15 cellular contexts compared by ENCODE assay signal in genomic region chr10:88092265-88092664, GRCh38.
A peak's percentile ranks its signal among the peaks of the same experiment; 100 is the strongest.
DNase-seq lines count a peak whose midpoint lies in the region; ATAC-seq, FAIRE-seq and TF ChIP-seq lines count a peak whose summit lies in the region.
"Had no signal": no experiment of that assay in that cellular context is flagged by ENCODE, and none has a peak within 500 bp of the region (broad histone marks: within the 10 kb centered on the region; RNA-seq: fewer than 3 reads in every experiment).

No MANE protein-coding gene starts in this region.

- peaks cover 42% of the 10 kb centered on the region for H3K4me1 ChIP-seq in CD8-positive, alpha-beta memory T cell (ENCODE audit: insufficient read depth, low read length)
- peaks cover 31% of the 10 kb centered on the region for H3K4me1 ChIP-seq in GM12878 (ENCODE audit: control insufficient read depth, insufficient read depth, low read length)
- H3K4me1 ChIP-seq: SJSA1 had no signal

- RAD21 ChIA-PET in GM12878 (lab: Charles Lee; ENCODE audit: unreplicated experiment): interaction anchor here (1.1 to 5.3 kb wide), 23 partner anchors 9 to 300 kb away, joined by 3 to 89 read pairs (median 9); partner anchors contain the start of genes KLLN and PTEN

- POLR2A ChIA-PET in CD8-positive, alpha-beta memory T cell (lab: Charles Lee): interaction anchor here (0.9 to 1.7 kb wide), 2 partner anchors 230 to 294 kb away, joined by 4 to 13 read pairs; partner anchors contain the start of gene KLLN
- POLR2A ChIA-PET in GM12878 (lab: Charles Lee): interaction anchor here (1.0 to 2.1 kb wide), 8 partner anchors 10 to 231 kb away, joined by 3 to 12 read pairs (median 6); no protein-coding TSS in a partner anchor

- H3K9ac ChIP-seq in GM12878 (ENCODE audit: control insufficient read depth, insufficient read depth, low read length): peak overlapping the region; percentile 30; the same call in 1 of the 2 replicates

- ATAC-seq in GM12878: no peak
- ATAC-seq in natural killer cell treated with Interleukin-12 subunit alpha and Interleukin-12 subunit beta and Interleukin-15 and Interleukin-18, amount 100 ng/mL, for 72 hours: no peak

- in situ Hi-C loops in GM12878 (cut with MboI): no loop called here

- no peaks in the 10 kb centered on the region for H3K27me3 Mint-ChIP-seq in CD8-positive, alpha-beta memory T cell
- peaks cover 8 to 15% of the 10 kb centered on the region in 2 donors for H3K27me3 Mint-ChIP-seq in natural killer cell treated with Interleukin-12 subunit alpha and Interleukin-12 subunit beta and Interleukin-15 and Interleukin-18, amount 100 ng/mL, for 72 hours

- TF ChIP-seq CTCF in GM12878 (IDR thresholded peaks at IDR 0.05 in 2 of 3, conservative IDR thresholded peaks at IDR 0.05 in 1 of 3; ENCODE audit: control insufficient read depth in 2 of 3, extremely low read depth in 1 of 3, insufficient read depth in 1 of 3, low read depth in 3 of 3, low read length in 3 of 3): no peak

- no peaks in the 10 kb centered on the region for H3K9me3 Mint-ChIP-seq in CD8-positive, alpha-beta memory T cell
- H3K9me3 Mint-ChIP-seq in natural killer cell treated with Interleukin-12 subunit alpha and Interleukin-12 subunit beta and Interleukin-15 and Interleukin-18, amount 100 ng/mL, for 72 hours: peaks cover 7% of the 10 kb centered on the region
- H3K9me3 Mint-ChIP-seq: activated T-cell treated with anti-CD3 and anti-CD28 coated beads, Interleukin-2, amount 50 U/mL, for 24 hours; nephron progenitor cell had no signal

- H3K9me3 ChIP-seq in CD8-positive, alpha-beta memory T cell (ENCODE audit: low read length): no peaks in the 10 kb centered on the region
- no peaks in the 10 kb centered on the region for H3K9me3 ChIP-seq in KOPT-K1 (ENCODE audit: insufficient read depth, low read length, poor library complexity, severe bottlenecking)
- no peaks in the 10 kb centered on the region for H3K9me3 ChIP-seq in GM12878 (replicated peaks; ENCODE audit: control insufficient read depth, insufficient read depth, low read length)
- H3K9me3 ChIP-seq: ovary, SJSA1 had no signal

- CTCF ChIA-PET in CD8-positive, alpha-beta memory T cell (lab: Charles Lee): interaction anchor here (1.0 to 2.1 kb wide), 6 partner anchors 16 to 297 kb away, joined by 3 to 15 read pairs (median 5); partner anchors contain the start of genes KLLN and PTEN
- CTCF ChIA-PET in GM12878 (lab: Yijun Ruan, JAX): interaction anchor here (0.6 to 5.2 kb wide), 15 partner anchors 11 to 296 kb away, joined by 3 to 41 read pairs (median 8); no protein-coding TSS in a partner anchor

- intact Hi-C loops in GM12878 (cut with micrococcal nuclease; ENCODE audit: unreplicated experiment): no loop called here

- no peaks in the 10 kb centered on the region for H3K36me3 ChIP-seq in CD8-positive, alpha-beta memory T cell (ENCODE audit: insufficient read depth, low read length)
- H3K36me3 ChIP-seq in KOPT-K1 (ENCODE audit: insufficient read depth, low read length) (no peaks in the 10 kb centered on the region), GM12878 (ENCODE audit: control insufficient read depth in 2 of 2, insufficient read depth in 2 of 2, low read length in 1 of 2) (no peaks in the 10 kb centered on the region)
- H3K36me3 ChIP-seq: ovary, SJSA1 had no signal

- SMC1A ChIA-PET in GM12878 (lab: Charles Lee; ENCODE audit: uncharacterized antibody, unreplicated experiment): interaction anchor here (1.0 to 13.1 kb wide), 22 partner anchors 8 to 300 kb away, joined by 3 to 210 read pairs (median 8); partner anchors contain the start of genes KLLN and PTEN

- H3K27me3 ChIP-seq in CD8-positive, alpha-beta memory T cell (ENCODE audit: insufficient read depth, low read length, poor library complexity, severe bottlenecking): no peaks in the 10 kb centered on the region
- H3K27me3 ChIP-seq in GM12878 (replicated peaks in 1 of 2; ENCODE audit: control insufficient read depth in 2 of 2, insufficient read depth in 2 of 2, low read length in 1 of 2): no peaks in the 10 kb centered on the region
- H3K27me3 ChIP-seq: ovary, SJSA1 had no signal

- H3K4me3 ChIP-seq in CD8-positive, alpha-beta memory T cell (ENCODE audit: low read length): no peak overlapping the region
- no peak overlapping the region for H3K4me3 ChIP-seq in GM12878
- H3K4me3 ChIP-seq: ovary, SJSA1 had no signal

- BruUV-seq in GM12878 (replicated peaks; lab: Mats Ljungman, UMichigan): no TSS peak

- H3K4me1 Mint-ChIP-seq in CD8-positive, alpha-beta memory T cell: peaks cover 48 to 57% (median 51%) of the 10 kb centered on the region in 3 donors
- peaks cover 48% of the 10 kb centered on the region in 2 donors for H3K4me1 Mint-ChIP-seq in natural killer cell treated with Interleukin-12 subunit alpha and Interleukin-12 subunit beta and Interleukin-15 and Interleukin-18, amount 100 ng/mL, for 72 hours (ENCODE audit: low read depth in 2 of 2)
- H3K4me1 Mint-ChIP-seq: nephron progenitor cell had no signal

- H4K20me1 ChIP-seq in GM12878 (ENCODE audit: control insufficient read depth, insufficient read depth): no peaks in the 10 kb centered on the region

- no peaks in the 10 kb centered on the region for H3K79me2 ChIP-seq in GM12878 (ENCODE audit: control insufficient read depth, insufficient read depth, low read length)

- H3K4me2 ChIP-seq in GM12878 (ENCODE audit: control insufficient read depth, insufficient read depth): peak overlapping the region; percentile 72

- TF ChIP-seq POLR2A in GM12878 (IDR thresholded peaks at IDR 0.05; ENCODE audit: low read depth, low read length): no peak

- no peak for FAIRE-seq in GM12878 (lab: Jason Lieb, UNC)
- FAIRE-seq: H1, islet of Langerhans had no signal

- no peak overlapping the region for H3K27ac ChIP-seq in CD8-positive, alpha-beta memory T cell (ENCODE audit: low read depth, low read length)
- peak overlapping the region; percentile 76 for H3K27ac ChIP-seq in KOPT-K1 (ENCODE audit: low read depth, low read length, poor library complexity, severe bottlenecking)
- peak overlapping the region; percentile 97 for H3K27ac ChIP-seq in GM12878 (ENCODE audit: control insufficient read depth, insufficient read depth)
- H3K27ac ChIP-seq: ovary, SJSA1 had no signal

- peak overlapping the region in 7 of 8 donors; percentile 67 to 91 (median 86) for H3K27ac Mint-ChIP-seq in CD8-positive, alpha-beta memory T cell
- peak overlapping the region; percentile 84 to 87 for H3K27ac Mint-ChIP-seq in natural killer cell treated with Interleukin-12 subunit alpha and Interleukin-12 subunit beta and Interleukin-15 and Interleukin-18, amount 100 ng/mL, for 72 hours
- H3K27ac Mint-ChIP-seq: nephron progenitor cell had no signal

- WGBS in GM12878 (ENCODE audit: insufficient coverage, insufficient replicate concordance, low lambda C conversion rate, missing lambda C conversion rate): 89% methylated on average over 4 of the region's 4 CpGs

- H3K4me3 Mint-ChIP-seq in CD8-positive, alpha-beta memory T cell: peak overlapping the region in 1 of 7 donors; percentile 48
- peak overlapping the region; percentile 77 for H3K4me3 Mint-ChIP-seq in natural killer cell treated with Interleukin-12 subunit alpha and Interleukin-12 subunit beta and Interleukin-15 and Interleukin-18, amount 100 ng/mL, for 72 hours
- H3K4me3 Mint-ChIP-seq: activated T-cell treated with anti-CD3 and anti-CD28 coated beads, Interleukin-2, amount 50 U/mL, for 24 hours; nephron progenitor cell had no signal

- TF ChIP-seq RAD21 in GM12878 (IDR thresholded peaks at IDR 0.05; ENCODE audit: insufficient read depth, low read depth, low read length): no peak

- no peak for DNase-seq in CD8-positive, alpha-beta memory T cell
- no peak for DNase-seq in GM12878 (ENCODE audit: low read depth, low spot score)
- DNase-seq in natural killer cell treated with Interleukin-12 subunit alpha and Interleukin-12 subunit beta and Interleukin-15 and Interleukin-18, amount 100 ng/mL, for 72 hours (ENCODE audit: low spot score): no peak
- DNase-seq in DMS53 (lab: John Stamatoyannopoulos, UW): no peak
- no peak for DNase-seq in NCI-H2107 (lab: John Stamatoyannopoulos, UW)
- DNase-seq in dedifferentiated amniotic fluid mesenchymal stem cell (ENCODE audit: extremely low spot score): no peak
- DNase-seq: NCI-H2029, NCI-H526, nephron progenitor cell had no signal

- H3K36me3 Mint-ChIP-seq in CD8-positive, alpha-beta memory T cell: peaks cover 0 to 2% (median 0%) of the 10 kb centered on the region in 3 donors
- H3K36me3 Mint-ChIP-seq in natural killer cell treated with Interleukin-12 subunit alpha and Interleukin-12 subunit beta and Interleukin-15 and Interleukin-18, amount 100 ng/mL, for 72 hours: peaks cover 10% of the 10 kb centered on the region

- TF ChIP-seq EP300 in GM12878 (IDR thresholded peaks at IDR 0.05; ENCODE audit: borderline replicate concordance in 1 of 2, control insufficient read depth in 1 of 2, low read depth in 2 of 2, low read length in 2 of 2): no peak

- no peak overlapping the region for H2AFZ ChIP-seq in GM12878 (ENCODE audit: control insufficient read depth, low read depth, low read length)

TF ChIP-seq in GM12878, 131 proteins besides CTCF, POLR2A, EP300 and RAD21 (continues in another document):
- TF ChIP-seq, protein P1, sequence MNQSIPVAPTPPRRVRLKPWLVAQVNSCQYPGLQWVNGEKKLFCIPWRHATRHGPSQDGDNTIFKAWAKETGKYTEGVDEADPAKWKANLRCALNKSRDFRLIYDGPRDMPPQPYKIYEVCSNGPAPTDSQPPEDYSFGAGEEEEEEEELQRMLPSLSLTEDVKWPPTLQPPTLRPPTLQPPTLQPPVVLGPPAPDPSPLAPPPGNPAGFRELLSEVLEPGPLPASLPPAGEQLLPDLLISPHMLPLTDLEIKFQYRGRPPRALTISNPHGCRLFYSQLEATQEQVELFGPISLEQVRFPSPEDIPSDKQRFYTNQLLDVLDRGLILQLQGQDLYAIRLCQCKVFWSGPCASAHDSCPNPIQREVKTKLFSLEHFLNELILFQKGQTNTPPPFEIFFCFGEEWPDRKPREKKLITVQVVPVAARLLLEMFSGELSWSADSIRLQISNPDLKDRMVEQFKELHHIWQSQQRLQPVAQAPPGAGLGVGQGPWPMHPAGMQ (IDR thresholded peaks at IDR 0.05; ENCODE audit: borderline replicate concordance): no peak
- TF ChIP-seq SMAD5 (IDR thresholded peaks at IDR 0.05; ENCODE audit: low read depth) (no peak), FOXM1 (IDR thresholded peaks at IDR 0.05; ENCODE audit: low read depth, low read length) (no peak), NFYA (IDR thresholded peaks at IDR 0.05; ENCODE audit: borderline replicate concordance, low read depth, low read length) (no peak), HDAC6 (IDR thresholded peaks at IDR 0.05; ENCODE audit: unreplicated experiment) (no peak), EZH2 (IDR thresholded peaks at IDR 0.05; ENCODE audit: borderline replicate concordance, control insufficient read depth, low read depth, low read length) (no peak), ASH2L (IDR thresholded peaks at IDR 0.05; ENCODE audit: borderline replicate concordance, low read depth) (no peak), PML (IDR thresholded peaks at IDR 0.05; ENCODE audit: low read length) (no peak), KDM1A (IDR thresholded peaks at IDR 0.05; ENCODE audit: borderline replicate concordance) (no peak)
